In genomic region chr2:226892729-226893128, GRCh38 we compare ENCODE assay signal across 23 cellular contexts. TPM values are rescaled to one million over a fixed set of nuclear protein-coding genes. Genes with fewer than 3 reads are reported as not detected.
A peak's percentile ranks its signal among the peaks of the same experiment; 100 is the strongest.
DNase-seq lines count a peak whose midpoint lies in the region; ATAC-seq, FAIRE-seq and TF ChIP-seq lines count a peak whose summit lies in the region.
"Had no signal": no experiment of that assay in that cellular context is flagged by ENCODE, and none has a peak within 500 bp of the region (broad histone marks: within the 10 kb centered on the region; RNA-seq: fewer than 3 reads in every experiment).

No MANE protein-coding gene starts in this region.

- no peak for TF ChIP-seq EP300 in GM12878 (IDR thresholded peaks at IDR 0.05; ENCODE audit: borderline replicate concordance in 1 of 2, control insufficient read depth in 1 of 2, low read depth in 2 of 2, low read length in 2 of 2)

- CTCF ChIA-PET in GM12878 (lab: Yijun Ruan, JAX): no interaction called here

- H3K9me3 ChIP-seq in GM12878 (replicated peaks; ENCODE audit: control insufficient read depth, insufficient read depth, low read length) (no peaks in the 10 kb centered on the region), smooth muscle cell (replicated peaks; ENCODE audit: low read depth) (no peaks in the 10 kb centered on the region)
- H3K9me3 ChIP-seq: neutrophil, stomach, transverse colon had no signal

- H3K4me3 Mint-ChIP-seq in HFFc6: peak overlapping the region; percentile 71
- no peak overlapping the region for H3K4me3 Mint-ChIP-seq in activated CD4-positive, alpha-beta T cell treated with anti-CD3 and anti-CD28 coated beads, Interleukin-2, amount 10 ng/mL, durations not matched to agents 24 days and 14 days
- H3K4me3 Mint-ChIP-seq: activated CD8-positive, alpha-beta T cell treated with anti-CD3 and anti-CD28 coated beads for 36 hours; activated naive CD8-positive, alpha-beta T cell treated with anti-CD3 and anti-CD28 coated beads, Interleukin-2, amount 50 U/mL, for 24 hours had no signal

- in situ Hi-C loops in GM12878 (cut with MboI): no loop called here

- H3K79me2 ChIP-seq in GM12878 (ENCODE audit: control insufficient read depth, insufficient read depth, low read length): no peaks in the 10 kb centered on the region
- no peaks in the 10 kb centered on the region for H3K79me2 ChIP-seq in smooth muscle cell (ENCODE audit: low read depth)

- TF ChIP-seq CTCF in HFFc6 (IDR thresholded peaks at IDR 0.05) (no peak), GM12878 (IDR thresholded peaks at IDR 0.05 in 2 of 3, conservative IDR thresholded peaks at IDR 0.05 in 1 of 3; ENCODE audit: control insufficient read depth in 2 of 3, extremely low read depth in 1 of 3, insufficient read depth in 1 of 3, low read depth in 3 of 3, low read length in 3 of 3) (no peak), fibroblast of the aortic adventitia (IDR thresholded peaks at IDR 0.05; ENCODE audit: insufficient read depth, low read length) (no peak), smooth muscle cell (IDR thresholded peaks at IDR 0.05; ENCODE audit: borderline replicate concordance, insufficient read depth, poor library complexity, severe bottlenecking) (no peak)

- peaks cover 75% of the 10 kb centered on the region for H3K4me1 Mint-ChIP-seq in HFFc6 (ENCODE audit: low read depth)
- no peaks in the 10 kb centered on the region for H3K4me1 Mint-ChIP-seq in activated CD4-positive, alpha-beta T cell treated with anti-CD3 and anti-CD28 coated beads, Interleukin-2, amount 10 ng/mL, durations not matched to agents 24 days and 14 days
- H3K4me1 Mint-ChIP-seq: activated naive CD8-positive, alpha-beta T cell treated with anti-CD3 and anti-CD28 coated beads, Interleukin-2, amount 50 U/mL, for 24 hours had no signal

- H3K27me3 Mint-ChIP-seq in HFFc6 (ENCODE audit: insufficient read depth): peaks cover 5% of the 10 kb centered on the region
- H3K27me3 Mint-ChIP-seq in activated CD4-positive, alpha-beta T cell treated with anti-CD3 and anti-CD28 coated beads, Interleukin-2, amount 10 ng/mL, durations not matched to agents 24 days and 14 days: no peaks in the 10 kb centered on the region
- H3K27me3 Mint-ChIP-seq: activated CD8-positive, alpha-beta T cell treated with anti-CD3 and anti-CD28 coated beads for 36 hours; activated naive CD8-positive, alpha-beta T cell treated with anti-CD3 and anti-CD28 coated beads, Interleukin-2, amount 50 U/mL, for 24 hours had no signal

- H3K27ac ChIP-seq in GM12878 (ENCODE audit: control insufficient read depth, insufficient read depth) (no peak overlapping the region), smooth muscle cell (ENCODE audit: low read depth) (peak overlapping the region; percentile 71)
- H3K27ac ChIP-seq: cardiac muscle cell, dorsolateral prefrontal cortex, HL-60, neutrophil, stomach, transverse colon had no signal

- BruUV-seq in GM12878 (replicated peaks; lab: Mats Ljungman, UMichigan): no TSS peak

- POLR2A ChIA-PET in GM12878 (lab: Charles Lee): no interaction called here

- H3K9me3 Mint-ChIP-seq in HFFc6: no peaks in the 10 kb centered on the region
- H3K9me3 Mint-ChIP-seq in activated CD4-positive, alpha-beta T cell treated with anti-CD3 and anti-CD28 coated beads, Interleukin-2, amount 10 ng/mL, durations not matched to agents 24 days and 14 days: peaks cover 4% of the 10 kb centered on the region
- H3K9me3 Mint-ChIP-seq: activated CD8-positive, alpha-beta T cell treated with anti-CD3 and anti-CD28 coated beads for 36 hours; activated naive CD8-positive, alpha-beta T cell treated with anti-CD3 and anti-CD28 coated beads, Interleukin-2, amount 50 U/mL, for 24 hours had no signal

- H3K9ac ChIP-seq in GM12878 (ENCODE audit: control insufficient read depth, insufficient read depth, low read length): no peak overlapping the region
- H3K9ac ChIP-seq in smooth muscle cell (ENCODE audit: low read depth): no peak overlapping the region

- TF ChIP-seq RAD21 in GM12878 (IDR thresholded peaks at IDR 0.05; ENCODE audit: insufficient read depth, low read depth, low read length): no peak

- peak overlapping the region; percentile 82 for H3K27ac Mint-ChIP-seq in HFFc6
- H3K27ac Mint-ChIP-seq in activated CD4-positive, alpha-beta T cell treated with anti-CD3 and anti-CD28 coated beads, Interleukin-2, amount 10 ng/mL, durations not matched to agents 24 days and 14 days: no peak overlapping the region
- H3K27ac Mint-ChIP-seq: activated CD8-positive, alpha-beta T cell treated with anti-CD3 and anti-CD28 coated beads for 36 hours; activated naive CD8-positive, alpha-beta T cell treated with anti-CD3 and anti-CD28 coated beads, Interleukin-2, amount 50 U/mL, for 24 hours had no signal

- H3K4me2 ChIP-seq in GM12878 (ENCODE audit: control insufficient read depth, insufficient read depth) (no peak overlapping the region), smooth muscle cell (no peak overlapping the region)

- H3F3A ChIP-seq in smooth muscle cell (ENCODE audit: low read depth): no peaks in the 10 kb centered on the region

- 64% methylated on average over 3 of the region's 3 CpGs for WGBS in GM12878 (ENCODE audit: insufficient coverage, insufficient replicate concordance, low lambda C conversion rate, missing lambda C conversion rate)
- 94% methylated on average over 3 of the region's 3 CpGs for WGBS in smooth muscle cell (ENCODE audit: low lambda C conversion rate)

- TF ChIP-seq POLR2A in GM12878 (IDR thresholded peaks at IDR 0.05; ENCODE audit: low read depth, low read length): no peak

- intact Hi-C loops in GM12878 (cut with micrococcal nuclease; ENCODE audit: unreplicated experiment): no loop called here
- intact Hi-C loops in activated CD4-positive, alpha-beta T cell treated with anti-CD3 and anti-CD28 coated beads, Interleukin-2, amount 10 ng/mL, durations not matched to agents 24 days and 14 days (cut with micrococcal nuclease): no loop called here

- RAD21 ChIA-PET in GM12878 (lab: Charles Lee; ENCODE audit: unreplicated experiment): no interaction called here

- FAIRE-seq in GM12878 (lab: Jason Lieb, UNC): peak; percentile 27
- FAIRE-seq: endothelial cell of umbilical vein had no signal

- H4K20me1 ChIP-seq in GM12878 (ENCODE audit: control insufficient read depth, insufficient read depth) (no peaks in the 10 kb centered on the region), smooth muscle cell (ENCODE audit: low read depth) (no peaks in the 10 kb centered on the region)

- no peak for ATAC-seq in GM12878
- ATAC-seq: activated naive CD8-positive, alpha-beta T cell treated with anti-CD3 and anti-CD28 coated beads, Interleukin-2, amount 50 U/mL, for 24 hours had no signal

- H3K36me3 ChIP-seq in GM12878 (ENCODE audit: control insufficient read depth in 2 of 2, insufficient read depth in 2 of 2, low read length in 1 of 2) (no peaks in the 10 kb centered on the region; a peak in 1 of 4 replicates), smooth muscle cell (ENCODE audit: low read depth) (no peaks in the 10 kb centered on the region)
- H3K36me3 ChIP-seq: cardiac muscle cell, neutrophil, transverse colon had no signal

- H3K4me1 ChIP-seq in GM12878 (ENCODE audit: control insufficient read depth, insufficient read depth, low read length) (no peaks in the 10 kb centered on the region), smooth muscle cell (ENCODE audit: low read depth) (peaks cover 4% of the 10 kb centered on the region)
- H3K4me1 ChIP-seq: transverse colon had no signal

- H3K27me3 ChIP-seq in GM12878 (replicated peaks in 1 of 2; ENCODE audit: control insufficient read depth in 2 of 2, insufficient read depth in 2 of 2, low read length in 1 of 2) (no peaks in the 10 kb centered on the region), smooth muscle cell (ENCODE audit: low read depth) (no peaks in the 10 kb centered on the region)
- H3K27me3 ChIP-seq: cardiac muscle cell, dorsolateral prefrontal cortex, neutrophil, stomach, transverse colon had no signal

- no peak for DNase-seq in HFFc6
- DNase-seq in GM12878 (ENCODE audit: low read depth, low spot score): no peak
- DNase-seq in fibroblast of the aortic adventitia (ENCODE audit: low read depth): peak; percentile 75
- no peak for DNase-seq in smooth muscle cell (lab: John Stamatoyannopoulos, UW; ENCODE audit: unreplicated experiment)
- no peak for DNase-seq in stimulated activated CD4-positive, alpha-beta T cell treated with anti-CD3 and anti-CD28 coated beads, Interleukin-4, amount 100 ng/mL, for 4 hours
- no peak for DNase-seq in activated T-cell treated with anti-CD3 and anti-CD28 coated beads for 4 hours
- DNase-seq in activated CD4-positive, alpha-beta T cell treated with anti-CD3 and anti-CD28 coated beads, Interleukin-2, amount 10 ng/mL, durations not matched to agents 24 days and 14 days: no peak
- DNase-seq: activated CD4-positive, CD25-positive, alpha-beta regulatory T cell; activated CD8-positive, alpha-beta T cell treated with anti-CD3 and anti-CD28 coated beads for 36 hours; activated gamma-delta T cell; activated naive CD8-positive, alpha-beta T cell treated with anti-CD3 and anti-CD28 coated beads, Interleukin-2, amount 50 U/mL, for 24 hours; AML-193; dorsolateral prefrontal cortex; NCI-H1436; NCI-H69; retina; stomach; transverse colon had no signal

- peaks cover 19% of the 10 kb centered on the region for H3K36me3 Mint-ChIP-seq in HFFc6 (ENCODE audit: low read depth)
- H3K36me3 Mint-ChIP-seq in activated CD4-positive, alpha-beta T cell treated with anti-CD3 and anti-CD28 coated beads, Interleukin-2, amount 10 ng/mL, durations not matched to agents 24 days and 14 days (ENCODE audit: low read depth): peaks cover 20% of the 10 kb centered on the region

- H2AFZ ChIP-seq in GM12878 (ENCODE audit: control insufficient read depth, low read depth, low read length) (no peak overlapping the region), smooth muscle cell (ENCODE audit: low read depth) (no peak overlapping the region)

- H3K4me3 ChIP-seq in GM12878 (no peak overlapping the region), fibroblast of the aortic adventitia (ENCODE audit: low read depth, low read length) (no peak overlapping the region), smooth muscle cell (no peak overlapping the region)
- H3K4me3 ChIP-seq: cardiac muscle cell, dorsolateral prefrontal cortex, lung, stomach, transverse colon had no signal

- SMC1A ChIA-PET in GM12878 (lab: Charles Lee; ENCODE audit: uncharacterized antibody, unreplicated experiment): interaction anchor here (1.2 kb wide), 1 partner anchor 12 kb away, joined by 4 read pairs; no protein-coding TSS in a partner anchor

RNA-seq across cellular contexts. Expression of gene RHBDD1, which starts 56.9 kb away (rescaled TPM):
- total RNA-seq in HFFc6 (2021; fragmentation: NEBNext Ultra II Directional; extraction: Animal tissue kit (Norgen Biotek cat#: 25700)): 10 to 100 TPM; 34.3 to 50.7 (median 42.3) TPM
- 230 and 231 TPM in 2 replicates for total RNA-seq in GM12878 (2013; cell fraction: nucleolus; rRNA removed)
- total RNA-seq in GM12878 (2014; rRNA removed) (7.5 and 11.3 TPM in 2 replicates), GM12878 (2014; rRNA removed; fragmentation: Illumina TruSeq; extraction: Trizol) (14.3 and 17.1 TPM in 2 replicates), GM12878 (2021) (25.7 and 29.0 TPM in 2 replicates), fibroblast of the aortic adventitia (ENCODE audit: low replicate concordance) (19.5 and 45.0 TPM in 2 replicates), smooth muscle cell (20.7 and 28.3 TPM in 2 replicates)
- polyA plus RNA-seq in GM12878 (2011; ENCODE audit: low read depth): 11.7 TPM
- polyA plus RNA-seq in GM12878 (2011; rRNA removed) (35.6 and 36.4 TPM in 2 replicates), GM12878 (2014; fragmentation: Illumina TruSeq; extraction: Trizol) (15.0 and 23.8 TPM in 2 replicates), GM12878 (2014; fragmentation: Nextera tagmentation; extraction: Ambion mirVana) (1 to 10 TPM; 7.1 to 7.3 TPM), GM12878 (2014; rRNA removed) (10.1 and 12.9 TPM in 2 replicates), GM12878 (2016; fragmentation: Nextera tagmentation; extraction: Ambion mirVana) (10 to 100 TPM; 23.4 to 27.4 TPM), smooth muscle cell (11.3 and 12.8 TPM in 2 replicates)
- 15.0 and 18.9 TPM in 2 replicates for polyA plus RNA-seq in GM12878 (2011; cell fraction: cytosol; rRNA removed)
- polyA plus RNA-seq in GM12878 (2011; cell fraction: nucleus; rRNA removed): 22.2 and 35.0 TPM in 2 replicates
- polyA plus RNA-seq in GM12878 (2012): 13.7 and 15.5 TPM in 2 replicates
- 95.4 and 140 TPM in 2 replicates for polyA minus RNA-seq in GM12878 (2011; rRNA and poly(A)+ RNA removed)
- 20.8 and 32.3 TPM in 2 replicates for polyA minus RNA-seq in GM12878 (2011; cell fraction: cytosol; rRNA and poly(A)+ RNA removed)
- 68.9 and 77.6 TPM in 2 replicates for polyA minus RNA-seq in GM12878 (2011; cell fraction: nucleus; rRNA and poly(A)+ RNA removed)
- 41.3 and 44.7 TPM in 2 replicates for total RNA-seq in activated CD4-positive, alpha-beta T cell treated with anti-CD3 and anti-CD28 coated beads, Interleukin-2, amount 10 ng/mL, durations not matched to agents 24 days and 14 days
